Comparison of ENCODE assay signal across 24 cellular contexts in genomic region chr4:108356209-108356535, GRCh38.
DNase-seq lines count a peak whose midpoint lies in the region; ATAC-seq, FAIRE-seq and TF ChIP-seq lines count a peak whose summit lies in the region.
"Had no signal": no experiment of that assay in that cellular context is flagged by ENCODE, and none has a peak within 500 bp of the region (broad histone marks: within the 10 kb centered on the region; RNA-seq: fewer than 3 reads in every experiment).

No MANE protein-coding gene starts in this region.

- CTCF ChIA-PET in K562 (lab: Yijun Ruan, JAX; ENCODE audit: low intra/inter-chr PET ratio) = no interaction called here

- TF ChIP-seq CTCF in OCI-LY3 (IDR thresholded peaks at IDR 0.05; ENCODE audit: low read depth, low read length) (no peak), K562 (IDR thresholded peaks at IDR 0.05 in 2 of 3, conservative IDR thresholded peaks at IDR 0.05 in 1 of 3; ENCODE audit: insufficient read depth in 2 of 3, low read depth in 1 of 3, low read length in 3 of 3) (no peak)

- H3K4me2 ChIP-seq in OCI-LY3 (ENCODE audit: low read length) = peak overlapping the region; percentile 50
- H3K4me2 ChIP-seq in K562 (ENCODE audit: insufficient read depth, low read length) = no peak overlapping the region
- H3K4me2 ChIP-seq: neural progenitor cell had no signal

- no peak overlapping the region for H3K27ac ChIP-seq in CD4-positive, CD25-positive, alpha-beta regulatory T cell (ENCODE audit: insufficient read depth, low read length, poor library complexity, severe bottlenecking)
- H3K27ac ChIP-seq in OCI-LY3 (ENCODE audit: low read length) (peak overlapping the region; percentile 18; the same call in 1 of the 2 replicates), K562 (ENCODE audit: extremely low read depth, low read depth, low read length) (no peak overlapping the region)
- H3K27ac ChIP-seq: 22Rv1; BLaER1 treated with 17β-estradiol and CSF1 and Interleukin-3, amounts not matched to agents 10 nM and 100 nM; neural progenitor cell; pancreas; suprapubic skin had no signal

- peaks cover 63% of the 10 kb centered on the region for H3K4me1 Mint-ChIP-seq in T-helper 1 cell treated with Interleukin-12 subunit alpha and Interleukin-12 subunit beta and Interleukin-4 antibody, amounts not matched to agents 30 μg/mL and 1 μg/mL, for 36 hours (ENCODE audit: low read depth)
- H3K4me1 Mint-ChIP-seq in CD4-positive, CD25-positive, alpha-beta regulatory T cell = peaks cover 9 to 61% (median 38%) of the 10 kb centered on the region in 4 donors
- H3K4me1 Mint-ChIP-seq: stimulated activated naive B cell treated with anti-CD40 and anti-IgM and Interleukin-4, amounts not matched to agents 10 μg/mL and 1 μg/mL and 100 μg/mL, for 72 hours had no signal

- H3K79me2 ChIP-seq in OCI-LY3 (ENCODE audit: low read length) (no peaks in the 10 kb centered on the region), K562 (ENCODE audit: control insufficient read depth, insufficient read depth, low read length) (no peaks in the 10 kb centered on the region)

- no peaks in the 10 kb centered on the region for H3K9me1 ChIP-seq in K562 (ENCODE audit: control insufficient read depth, insufficient read depth, low read length)

- BruUV-seq in K562 (replicated peaks; lab: Mats Ljungman, UMichigan) = no TSS peak

- no peak for TF ChIP-seq EP300 in K562 (IDR thresholded peaks at IDR 0.05; ENCODE audit: low read length)

- intact Hi-C loops in K562 (cut with micrococcal nuclease) = no loop called here

- in situ Hi-C loops in K562 (cut with MboI) = no loop called here

- no peaks in the 10 kb centered on the region for H3K36me3 ChIP-seq in CD4-positive, CD25-positive, alpha-beta regulatory T cell (ENCODE audit: control insufficient read depth, insufficient read depth, low read length)
- no peaks in the 10 kb centered on the region for H3K36me3 ChIP-seq in OCI-LY3 (replicated peaks; ENCODE audit: low read depth, low read length)
- no peaks in the 10 kb centered on the region for H3K36me3 ChIP-seq in K562 (ENCODE audit: control insufficient read depth, insufficient read depth, low read length)
- H3K36me3 ChIP-seq: BLaER1 treated with 17β-estradiol and CSF1 and Interleukin-3, amounts not matched to agents 10 nM and 100 nM; neural progenitor cell; pancreas; suprapubic skin had no signal

- H3K9ac ChIP-seq in OCI-LY3 (ENCODE audit: low read length) (no peak overlapping the region), K562 (ENCODE audit: insufficient read depth in 1 of 2, low read depth in 2 of 2, low read length in 2 of 2) (no peak overlapping the region)
- H3K9ac ChIP-seq: BLaER1 treated with 17β-estradiol and CSF1 and Interleukin-3, amounts not matched to agents 10 nM and 100 nM; neural progenitor cell had no signal

- no peaks in the 10 kb centered on the region for H3K36me3 Mint-ChIP-seq in T-helper 1 cell treated with Interleukin-12 subunit alpha and Interleukin-12 subunit beta and Interleukin-4 antibody, amounts not matched to agents 30 μg/mL and 1 μg/mL, for 36 hours (ENCODE audit: low read depth)
- H3K36me3 Mint-ChIP-seq in CD4-positive, CD25-positive, alpha-beta regulatory T cell = no peaks in the 10 kb centered on the region
- H3K36me3 Mint-ChIP-seq: neural progenitor cell; stimulated activated naive B cell treated with anti-CD40 and anti-IgM and Interleukin-4, amounts not matched to agents 10 μg/mL and 1 μg/mL and 100 μg/mL, for 72 hours had no signal

- ATAC-seq in CD4-positive, CD25-positive, alpha-beta regulatory T cell (ENCODE audit: low read depth in 2 of 2) = no peak
- ATAC-seq in K562 (no peak), GM21528 (IDR thresholded peaks at IDR 0.05; ENCODE audit: low FRiP score, unreplicated experiment) (no peak)
- ATAC-seq: esophagus mucosa; stimulated activated naive B cell treated with anti-CD40 and anti-IgM and Interleukin-4, amounts not matched to agents 10 μg/mL and 1 μg/mL and 100 μg/mL, for 72 hours had no signal

- H3K4me1 ChIP-seq in CD4-positive, CD25-positive, alpha-beta regulatory T cell (ENCODE audit: control insufficient read depth, insufficient read depth, low read length, poor library complexity, severe bottlenecking) = peaks cover 34% of the 10 kb centered on the region
- H3K4me1 ChIP-seq in OCI-LY3 (ENCODE audit: low read length) (peaks cover 64% of the 10 kb centered on the region), K562 (replicated peaks in 1 of 2; ENCODE audit: control insufficient read depth in 2 of 2, insufficient read depth in 2 of 2, low read length in 2 of 2) (peaks cover 13 to 29% of the 10 kb centered on the region in 2 experiments)
- H3K4me1 ChIP-seq: pancreas had no signal

- H3K9me3 Mint-ChIP-seq in T-helper 1 cell treated with Interleukin-12 subunit alpha and Interleukin-12 subunit beta and Interleukin-4 antibody, amounts not matched to agents 30 μg/mL and 1 μg/mL, for 36 hours = no peaks in the 10 kb centered on the region
- no peaks in the 10 kb centered on the region for H3K9me3 Mint-ChIP-seq in CD4-positive, CD25-positive, alpha-beta regulatory T cell
- H3K9me3 Mint-ChIP-seq: activated T-cell treated with anti-CD3 and anti-CD28 coated beads, Interleukin-2, amount 50 U/mL, for 24 hours; neural progenitor cell; stimulated activated naive B cell treated with anti-CD40 and anti-IgM and Interleukin-4, amounts not matched to agents 10 μg/mL and 1 μg/mL and 100 μg/mL, for 72 hours had no signal

- H4K20me1 ChIP-seq in OCI-LY3 (ENCODE audit: insufficient read depth, low read length) = no peaks in the 10 kb centered on the region
- no peaks in the 10 kb centered on the region for H4K20me1 ChIP-seq in K562 (replicated peaks; ENCODE audit: control insufficient read depth, insufficient read depth, low read length)
- H4K20me1 ChIP-seq: BLaER1 treated with 17β-estradiol and CSF1 and Interleukin-3, amounts not matched to agents 10 nM and 100 nM had no signal

- peak overlapping the region; percentile 23 for H3K4me3 ChIP-seq in CD4-positive, CD25-positive, alpha-beta regulatory T cell (ENCODE audit: low read depth, low read length)
- H3K4me3 ChIP-seq in OCI-LY3 (ENCODE audit: low read length) = peak overlapping the region; percentile 10; the same call in 1 of the 2 replicates
- no peak overlapping the region for H3K4me3 ChIP-seq in K562
- H3K4me3 ChIP-seq: BLaER1 treated with 17β-estradiol and CSF1 and Interleukin-3, amounts not matched to agents 10 nM and 100 nM; neural progenitor cell; pancreas; suprapubic skin had no signal

- no peak for FAIRE-seq in K562 (lab: Jason Lieb, UNC)
- FAIRE-seq: pancreas had no signal

- H3K27me3 ChIP-seq in CD4-positive, CD25-positive, alpha-beta regulatory T cell (ENCODE audit: control insufficient read depth, insufficient read depth, low read length) = no peaks in the 10 kb centered on the region
- H3K27me3 ChIP-seq in OCI-LY3 (ENCODE audit: low read depth, low read length) (no peaks in the 10 kb centered on the region), K562 (ENCODE audit: control insufficient read depth in 2 of 2, insufficient read depth in 2 of 2, low read length in 2 of 2) (no peaks in the 10 kb centered on the region)
- H3K27me3 ChIP-seq: BLaER1 treated with 17β-estradiol and CSF1 and Interleukin-3, amounts not matched to agents 10 nM and 100 nM; neural progenitor cell; pancreas had no signal

- H3K27ac Mint-ChIP-seq in T-helper 1 cell treated with Interleukin-12 subunit alpha and Interleukin-12 subunit beta and Interleukin-4 antibody, amounts not matched to agents 30 μg/mL and 1 μg/mL, for 36 hours = peak overlapping the region; percentile 70
- peak overlapping the region; percentile 70 to 83 (median 71) for H3K27ac Mint-ChIP-seq in CD4-positive, CD25-positive, alpha-beta regulatory T cell
- H3K27ac Mint-ChIP-seq: neural progenitor cell; stimulated activated naive B cell treated with anti-CD40 and anti-IgM and Interleukin-4, amounts not matched to agents 10 μg/mL and 1 μg/mL and 100 μg/mL, for 72 hours had no signal

- peak overlapping the region; percentile 23 for H3K4me3 Mint-ChIP-seq in T-helper 1 cell treated with Interleukin-12 subunit alpha and Interleukin-12 subunit beta and Interleukin-4 antibody, amounts not matched to agents 30 μg/mL and 1 μg/mL, for 36 hours
- H3K4me3 Mint-ChIP-seq in CD4-positive, CD25-positive, alpha-beta regulatory T cell = peak overlapping the region in 2 of 4 donors; percentile 52 to 65
- H3K4me3 Mint-ChIP-seq: neural progenitor cell; stimulated activated naive B cell treated with anti-CD40 and anti-IgM and Interleukin-4, amounts not matched to agents 10 μg/mL and 1 μg/mL and 100 μg/mL, for 72 hours had no signal

- POLR2A ChIA-PET in K562 (lab: Yijun Ruan, JAX) = no interaction called here

- DNase-seq in T-helper 1 cell (no peak), K562 (ENCODE audit: extremely low read depth in 1 of 4, low spot score in 3 of 4) (no peak), midbrain (lab: John Stamatoyannopoulos, UW) (no peak), activated gamma-delta T cell (lab: John Stamatoyannopoulos, UW) (no peak)
- DNase-seq in CD4-positive, CD25-positive, alpha-beta regulatory T cell = no peak
- DNase-seq: activated CD4-positive, alpha-beta T cell treated with anti-CD3 and anti-CD28 coated beads for 1 hour; activated T-cell treated with anti-CD3 and anti-CD28 coated beads, Interleukin-2, amount 50 U/mL, for 24 hours; dermis blood vessel endothelial cell; glutamatergic neuron; IMR-90; mammary epithelial cell; NCI-H1105; NCI-H187; NCI-H510A; pancreas; stimulated activated naive B cell treated with anti-CD40 and anti-IgM and Interleukin-4, amounts not matched to agents 10 μg/mL and 1 μg/mL and 100 μg/mL, for 72 hours had no signal

- WGBS in K562 (ENCODE audit: insufficient coverage, low coverage, missing lambda C conversion rate) = 83% methylated on average over 3 of the region's 4 CpGs

- no peak for TF ChIP-seq POLR2A in K562 (conservative IDR thresholded peaks at IDR 0.05)

- no peak for TF ChIP-seq RAD21 in K562 (CRISPR knock-in tag; conservative IDR thresholded peaks at IDR 0.05 in 1 of 2, IDR thresholded peaks at IDR 0.05 in 1 of 2)

- no peaks in the 10 kb centered on the region for H3K27me3 Mint-ChIP-seq in T-helper 1 cell treated with Interleukin-12 subunit alpha and Interleukin-12 subunit beta and Interleukin-4 antibody, amounts not matched to agents 30 μg/mL and 1 μg/mL, for 36 hours (ENCODE audit: low read depth)
- no peaks in the 10 kb centered on the region for H3K27me3 Mint-ChIP-seq in CD4-positive, CD25-positive, alpha-beta regulatory T cell

- H2AFZ ChIP-seq in OCI-LY3 (ENCODE audit: low read depth, low read length) (no peak overlapping the region), K562 (ENCODE audit: low read depth, low read length) (peak overlapping the region; percentile 74; the same call in 1 of the 2 replicates)
- H2AFZ ChIP-seq: neural progenitor cell had no signal

- H3K9me3 ChIP-seq in CD4-positive, CD25-positive, alpha-beta regulatory T cell (ENCODE audit: control insufficient read depth in 2 of 2, low read length in 2 of 2) = no peaks in the 10 kb centered on the region
- no peaks in the 10 kb centered on the region for H3K9me3 ChIP-seq in OCI-LY3 (ENCODE audit: insufficient read depth, low read length)
- H3K9me3 ChIP-seq in K562 (replicated peaks; ENCODE audit: control insufficient read depth, insufficient read depth, low read depth, low read length) = no peaks in the 10 kb centered on the region
- H3K9me3 ChIP-seq: pancreas, suprapubic skin had no signal

TF ChIP-seq in K562, 482 proteins besides CTCF, POLR2A, EP300 and RAD21 (continues in another document):
- TF ChIP-seq FOXK1 (CRISPR knock-in tag; IDR thresholded peaks at IDR 0.05; ENCODE audit: borderline replicate concordance) (no peak), FOS (IDR thresholded peaks at IDR 0.05; ENCODE audit: extremely low read depth, insufficient read length) (no peak)
